In the genomic region with DNA sequence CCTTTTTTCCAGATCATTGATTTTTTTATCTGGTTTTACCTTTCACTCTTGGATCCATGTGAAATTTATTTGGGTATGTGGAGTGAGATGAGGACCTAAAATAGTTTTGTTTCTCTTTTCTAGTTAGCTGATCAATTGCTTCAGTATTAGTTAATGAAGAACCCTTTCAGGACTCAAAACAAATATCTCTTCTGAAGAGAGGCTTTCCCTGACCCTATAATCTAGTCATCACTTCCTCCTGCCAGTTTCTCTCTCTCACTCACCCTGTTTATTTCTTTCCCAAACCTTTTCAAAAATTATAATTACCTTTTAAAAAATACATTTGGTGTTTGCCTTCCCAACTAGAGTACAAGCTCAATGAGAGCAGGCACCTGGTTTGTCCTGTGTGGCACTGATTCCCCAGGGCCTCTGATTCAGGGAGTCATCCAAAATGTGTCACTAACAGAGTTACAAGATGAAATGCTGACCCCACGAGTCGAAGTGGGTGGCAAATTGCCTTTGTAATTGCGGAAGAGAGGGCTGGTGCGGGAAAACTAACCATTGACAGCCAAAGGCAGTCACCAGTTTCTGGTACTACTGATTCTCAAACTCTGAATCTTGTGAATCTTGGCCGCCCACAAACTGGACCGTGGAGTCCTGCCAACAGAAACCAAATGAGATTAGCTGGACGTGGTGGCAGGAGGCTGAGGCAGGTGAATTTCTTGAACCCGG, we compare ENCODE assay signal across 12 cellular contexts. TPM values are rescaled to one million over a fixed set of nuclear protein-coding genes. Genes with fewer than 3 reads are reported as not detected.
DNase-seq lines count a peak whose midpoint lies in the region; ATAC-seq and TF ChIP-seq lines count a peak whose summit lies in the region.
"Had no signal": no experiment of that assay in that cellular context is flagged by ENCODE, and none has a peak within 500 bp of the region (broad histone marks: within the 10 kb centered on the region; RNA-seq: fewer than 3 reads in every experiment).

No MANE protein-coding gene starts in this region.

- no peak for ATAC-seq in CD4-positive, CD25-positive, alpha-beta regulatory T cell (ENCODE audit: low read depth in 2 of 2)
- ATAC-seq in HG02763 (IDR thresholded peaks at IDR 0.05; ENCODE audit: unreplicated experiment) (no peak), HG02938 (IDR thresholded peaks at IDR 0.05; ENCODE audit: unreplicated experiment) (no peak)
- ATAC-seq: mucosa of descending colon had no signal

- H3K4ac ChIP-seq in trophoblast cell (ENCODE audit: low read depth, low read length) = no peak overlapping the region

- no peak overlapping the region for H3K18ac ChIP-seq in trophoblast cell (ENCODE audit: low read length)

- H3K36me3 Mint-ChIP-seq in CD4-positive, CD25-positive, alpha-beta regulatory T cell = peaks cover 33% of the 10 kb centered on the region
- H3K36me3 Mint-ChIP-seq in type B pancreatic cell (peaks cover 5% of the 10 kb centered on the region), osteocyte (ENCODE audit: unreplicated experiment) (no peaks in the 10 kb centered on the region)

- no peak for TF ChIP-seq CTCF in MM.1S (IDR thresholded peaks at IDR 0.05; ENCODE audit: low read length)
- TF ChIP-seq CTCF in epithelial cell of proximal tubule (conservative IDR thresholded peaks at IDR 0.05; ENCODE audit: low read depth, low read length) = no peak
- TF ChIP-seq CTCF in type B pancreatic cell (conservative IDR thresholded peaks at IDR 0.05) = no peak
- TF ChIP-seq CTCF in osteocyte (IDR thresholded peaks at IDR 0.05) = no peak

- peak overlapping the region; percentile 87 to 94 (median 92) for H3K4me3 Mint-ChIP-seq in CD4-positive, CD25-positive, alpha-beta regulatory T cell
- H3K4me3 Mint-ChIP-seq in type B pancreatic cell = no peak overlapping the region
- no peak overlapping the region for H3K4me3 Mint-ChIP-seq in osteocyte (ENCODE audit: unreplicated experiment)

- no peak overlapping the region for H3K23ac ChIP-seq in trophoblast cell (ENCODE audit: low read length)

- peak overlapping the region; percentile 40 for H2BK5ac ChIP-seq in trophoblast cell (ENCODE audit: low read depth, low read length, poor library complexity)

- H4K12ac ChIP-seq in trophoblast cell (ENCODE audit: low read depth, low read length) = no peak overlapping the region

- H3K27ac Mint-ChIP-seq in CD4-positive, CD25-positive, alpha-beta regulatory T cell = peak overlapping the region in 1 of 3 donors; percentile 80
- no peak overlapping the region for H3K27ac Mint-ChIP-seq in type B pancreatic cell
- no peak overlapping the region for H3K27ac Mint-ChIP-seq in osteocyte (ENCODE audit: unreplicated experiment)

- peaks cover 30% of the 10 kb centered on the region for H3F3A ChIP-seq in MM.1S (ENCODE audit: insufficient read depth, low read length)

- H2BK12ac ChIP-seq in trophoblast cell (ENCODE audit: low read length) = no peak overlapping the region

- no peaks in the 10 kb centered on the region for H3K27me3 Mint-ChIP-seq in CD4-positive, CD25-positive, alpha-beta regulatory T cell
- no peaks in the 10 kb centered on the region for H3K27me3 Mint-ChIP-seq in type B pancreatic cell
- peaks cover 14% of the 10 kb centered on the region for H3K27me3 Mint-ChIP-seq in osteocyte (ENCODE audit: unreplicated experiment)

- H3K9me3 ChIP-seq in CD4-positive, CD25-positive, alpha-beta regulatory T cell (ENCODE audit: control insufficient read depth in 2 of 2, low read length in 2 of 2) = peaks cover 15 to 16% of the 10 kb centered on the region in 2 experiments
- no peaks in the 10 kb centered on the region for H3K9me3 ChIP-seq in MM.1S (replicated peaks; ENCODE audit: insufficient read depth, low read length)
- no peaks in the 10 kb centered on the region for H3K9me3 ChIP-seq in trophoblast cell (ENCODE audit: insufficient read depth, low read depth, low read length)

- H3K79me1 ChIP-seq in trophoblast cell (ENCODE audit: low read length) = no peaks in the 10 kb centered on the region

- peaks cover 56% of the 10 kb centered on the region for H3K79me2 ChIP-seq in MM.1S (ENCODE audit: low read length)
- no peaks in the 10 kb centered on the region for H3K79me2 ChIP-seq in trophoblast cell (ENCODE audit: control insufficient read depth, insufficient read depth, low read length, poor library complexity)

- H4K8ac ChIP-seq in trophoblast cell (ENCODE audit: low read depth, low read length) = no peak overlapping the region

- peak overlapping the region; percentile 99 for H3K4me3 ChIP-seq in CD4-positive, CD25-positive, alpha-beta regulatory T cell (ENCODE audit: low read depth, low read length)
- H3K4me3 ChIP-seq in MM.1S (ENCODE audit: low read length) (peak overlapping the region; percentile 73; the same call in 1 of the 2 replicates), epithelial cell of proximal tubule (ENCODE audit: low read depth, low read length) (peak overlapping the region; percentile 23), trophoblast cell (ENCODE audit: low read depth, low read length) (no peak overlapping the region)
- H3K4me3 ChIP-seq: mucosa of descending colon, SK-N-MC had no signal

- H3K9ac ChIP-seq in MM.1S (ENCODE audit: low read length) = no peak overlapping the region; the same call in 1 of the 2 replicates
- H3K9ac ChIP-seq in trophoblast cell (ENCODE audit: low read length) = peak overlapping the region; percentile 33

- no peak overlapping the region for H4K91ac ChIP-seq in trophoblast cell (ENCODE audit: low read depth, low read length)

- no peak overlapping the region for H3K27ac ChIP-seq in CD4-positive, CD25-positive, alpha-beta regulatory T cell (ENCODE audit: insufficient read depth, low read length, poor library complexity, severe bottlenecking)
- no peak overlapping the region for H3K27ac ChIP-seq in MM.1S (ENCODE audit: low read length)
- H3K27ac ChIP-seq in trophoblast cell (ENCODE audit: low read depth, low read length) = no peak overlapping the region
- H3K27ac ChIP-seq: SK-N-MC had no signal

- H2AFZ ChIP-seq in MM.1S (ENCODE audit: low read length) (no peak overlapping the region), trophoblast cell (ENCODE audit: insufficient read depth, low read length, poor library complexity) (no peak overlapping the region)

- no peak overlapping the region for H2AK5ac ChIP-seq in trophoblast cell (ENCODE audit: low read length)

- H3K4me1 Mint-ChIP-seq in CD4-positive, CD25-positive, alpha-beta regulatory T cell = peaks cover 19 to 81% (median 66%) of the 10 kb centered on the region in 4 donors
- H3K4me1 Mint-ChIP-seq in type B pancreatic cell (ENCODE audit: unreplicated experiment) = peaks cover 5% of the 10 kb centered on the region
- peaks cover 5% of the 10 kb centered on the region for H3K4me1 Mint-ChIP-seq in osteocyte (ENCODE audit: unreplicated experiment)

- H3K36me3 ChIP-seq in CD4-positive, CD25-positive, alpha-beta regulatory T cell (ENCODE audit: control insufficient read depth, insufficient read depth, low read length) = peaks cover 19% of the 10 kb centered on the region
- H3K36me3 ChIP-seq in MM.1S (replicated peaks; ENCODE audit: insufficient read depth, low read length) (no peaks in the 10 kb centered on the region), trophoblast cell (ENCODE audit: control insufficient read depth in 1 of 2, insufficient read depth in 2 of 2, low read length in 2 of 2) (no peaks in the 10 kb centered on the region)

- H3K9me3 Mint-ChIP-seq in CD4-positive, CD25-positive, alpha-beta regulatory T cell = peaks cover 0 to 20% (median 9%) of the 10 kb centered on the region in 7 donors
- H3K9me3 Mint-ChIP-seq in type B pancreatic cell = peaks cover 9% of the 10 kb centered on the region
- H3K9me3 Mint-ChIP-seq in osteocyte (ENCODE audit: unreplicated experiment) = peaks cover 23% of the 10 kb centered on the region

- H4K20me1 ChIP-seq in MM.1S (ENCODE audit: insufficient read depth, low read length) = no peaks in the 10 kb centered on the region

- no peak for DNase-seq in CD4-positive, CD25-positive, alpha-beta regulatory T cell
- DNase-seq in MM.1S (no peak), epithelial cell of proximal tubule (ENCODE audit: low read depth) (no peak), trophoblast cell (no peak), type B pancreatic cell (ENCODE audit: extremely low spot score, unreplicated experiment) (no peak), osteocyte (ENCODE audit: extremely low spot score, unreplicated experiment) (no peak)
- DNase-seq: Karpas-422, mucosa of descending colon, NCI-H524 had no signal

- H3K14ac ChIP-seq in trophoblast cell (ENCODE audit: low read length) = no peak overlapping the region

- no CpG with 5 or more reads among the region's 8 CpGs for WGBS in trophoblast cell (ENCODE audit: extremely low coverage, insufficient coverage, insufficient read length)

- no peak overlapping the region for H2BK120ac ChIP-seq in trophoblast cell (ENCODE audit: insufficient read depth, low read length, poor library complexity)

- H3K27me3 ChIP-seq in CD4-positive, CD25-positive, alpha-beta regulatory T cell (ENCODE audit: control insufficient read depth, insufficient read depth, low read length) = no peaks in the 10 kb centered on the region
- H3K27me3 ChIP-seq in MM.1S (replicated peaks; ENCODE audit: insufficient read depth, low read length) = no peaks in the 10 kb centered on the region
- no peaks in the 10 kb centered on the region for H3K27me3 ChIP-seq in trophoblast cell (ENCODE audit: insufficient read depth, low read length)

- H3K9me2 ChIP-seq in MM.1S (replicated peaks; ENCODE audit: insufficient read depth, low read length) = no peaks in the 10 kb centered on the region

- H3K4me1 ChIP-seq in CD4-positive, CD25-positive, alpha-beta regulatory T cell (ENCODE audit: control insufficient read depth, insufficient read depth, low read length, poor library complexity, severe bottlenecking) = peaks cover 56% of the 10 kb centered on the region
- peaks cover 34% of the 10 kb centered on the region for H3K4me1 ChIP-seq in MM.1S (ENCODE audit: low read length)
- no peaks in the 10 kb centered on the region for H3K4me1 ChIP-seq in trophoblast cell (ENCODE audit: control insufficient read depth in 1 of 2, insufficient read depth in 2 of 2, low read length in 2 of 2)

- peak overlapping the region; percentile 84; the same call in 1 of the 2 replicates for H3K4me2 ChIP-seq in MM.1S (ENCODE audit: low read depth, low read length)
- H3K4me2 ChIP-seq in trophoblast cell (ENCODE audit: low read length) = no peak overlapping the region

RNA-seq across cellular contexts. Expression of gene TMEM140, which starts 2.4 kb away (rescaled TPM):
- total RNA-seq in CD4-positive, CD25-positive, alpha-beta regulatory T cell = 44.7 TPM
- 10 to 100 TPM; 18.9 to 39.3 (median 30.3) TPM for polyA plus RNA-seq in CD4-positive, CD25-positive, alpha-beta regulatory T cell
- total RNA-seq in epithelial cell of proximal tubule (0.36 and 0.46 TPM in 2 replicates), type B pancreatic cell (ENCODE audit: low replicate concordance) (0.68 and 2.0 TPM in 2 replicates), osteocyte (0.18 TPM in 1 of 2 replicates, not detected in the other)
- polyA plus RNA-seq in trophoblast cell (2013) = 0.25 and 0.26 TPM in 2 replicates

RNA-seq across cellular contexts. Expression of gene CYREN, which starts 20.3 kb away (rescaled TPM):
- 20.1 TPM for total RNA-seq in CD4-positive, CD25-positive, alpha-beta regulatory T cell
- 10 to 100 TPM; 25.3 to 39.8 (median 33.2) TPM for polyA plus RNA-seq in CD4-positive, CD25-positive, alpha-beta regulatory T cell
- total RNA-seq in epithelial cell of proximal tubule (54.5 and 80.3 TPM in 2 replicates), type B pancreatic cell (ENCODE audit: low replicate concordance) (43.4 and 51.0 TPM in 2 replicates), osteocyte (38.6 and 39.1 TPM in 2 replicates)
- 32.9 and 33.9 TPM in 2 replicates for polyA plus RNA-seq in trophoblast cell (2013)

Comparison
In these comparisons a context has a peak if more than half of its experiments do, and no peak if none do; other contexts are left out.
1. H3K4me3 Mint-ChIP-seq: peak in CD4-positive, CD25-positive, alpha-beta regulatory T cell (4 of 4); none in type B pancreatic cell (single experiment) and osteocyte (single experiment).
2. RNA of gene TMEM140, which starts 2.4 kb away (total RNA-seq): 44.7 TPM in CD4-positive, CD25-positive, alpha-beta regulatory T cell (single experiment); 0.68 to 2.0 TPM in type B pancreatic cell, 0.36 to 0.46 TPM in epithelial cell of proximal tubule and 0.18 TPM in osteocyte; every median in the first group is over 10 times any median in the second.